ENCODE assay signal across 8 cellular contexts in the genomic region with DNA sequence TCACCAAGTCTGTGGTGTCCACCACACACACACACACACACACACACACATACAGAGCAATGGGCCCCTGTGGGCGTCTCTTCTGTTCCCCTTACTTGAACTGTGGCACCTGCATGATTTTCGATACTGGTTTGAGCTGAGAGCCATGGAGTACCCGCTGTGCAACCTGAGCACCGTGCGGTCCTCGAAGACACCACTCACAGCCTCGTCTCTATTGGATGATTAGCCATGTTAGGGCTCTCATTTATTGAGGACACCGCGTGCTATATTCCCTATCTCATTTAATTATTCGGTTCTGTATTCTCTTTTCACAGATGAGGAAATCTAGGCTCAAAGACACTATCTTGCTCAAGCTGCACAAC. TPM values are rescaled to one million over a fixed set of nuclear protein-coding genes. Genes with fewer than 3 reads are reported as not detected.
A peak's percentile ranks its signal among the peaks of the same experiment; 100 is the strongest.
DNase-seq lines count a peak whose midpoint lies in the region; ATAC-seq and TF ChIP-seq lines count a peak whose summit lies in the region.

No MANE protein-coding gene starts in this region.

- peaks cover 52 to 69% of the 10 kb centered on the region in 2 donors for H3K27me3 Mint-ChIP-seq in natural killer cell treated with Interleukin-12 subunit alpha and Interleukin-12 subunit beta and Interleukin-15 and Interleukin-18, amount 100 ng/mL, for 72 hours
- H3K27me3 Mint-ChIP-seq in natural killer cell (ENCODE audit: low read depth in 2 of 2): peaks cover 58 to 69% of the 10 kb centered on the region in 2 donors
- peaks cover 41% of the 10 kb centered on the region for H3K27me3 Mint-ChIP-seq in activated naive CD4-positive, alpha-beta T cell treated with anti-CD3 and anti-CD28 coated beads, Interleukin-2, amount 10 ng/mL, durations not matched to agents 7 days and 5 days

- peak overlapping the region; percentile 21 for H3K4me3 Mint-ChIP-seq in natural killer cell treated with Interleukin-12 subunit alpha and Interleukin-12 subunit beta and Interleukin-15 and Interleukin-18, amount 100 ng/mL, for 72 hours
- no peak overlapping the region for H3K4me3 Mint-ChIP-seq in natural killer cell
- peak overlapping the region; percentile 60 for H3K4me3 Mint-ChIP-seq in activated naive CD4-positive, alpha-beta T cell treated with anti-CD3 and anti-CD28 coated beads, Interleukin-2, amount 10 ng/mL, durations not matched to agents 7 days and 5 days

- H3K4me1 Mint-ChIP-seq in natural killer cell treated with Interleukin-12 subunit alpha and Interleukin-12 subunit beta and Interleukin-15 and Interleukin-18, amount 100 ng/mL, for 72 hours (ENCODE audit: low read depth in 2 of 2): peaks cover 0 to 4% of the 10 kb centered on the region in 2 donors
- peaks cover 0 to 11% of the 10 kb centered on the region in 2 donors for H3K4me1 Mint-ChIP-seq in natural killer cell
- peaks cover 17% of the 10 kb centered on the region for H3K4me1 Mint-ChIP-seq in activated naive CD4-positive, alpha-beta T cell treated with anti-CD3 and anti-CD28 coated beads, Interleukin-2, amount 10 ng/mL, durations not matched to agents 7 days and 5 days

- no peak for DNase-seq in natural killer cell treated with Interleukin-12 subunit alpha and Interleukin-12 subunit beta and Interleukin-15 and Interleukin-18, amount 100 ng/mL, for 72 hours (ENCODE audit: low spot score)
- DNase-seq in natural killer cell: no peak
- DNase-seq in activated naive CD4-positive, alpha-beta T cell treated with anti-CD3 and anti-CD28 coated beads, Interleukin-2, amount 10 ng/mL, durations not matched to agents 7 days and 5 days: no peak
- DNase-seq in lower leg skin (ENCODE audit: low spot score in 2 of 2): no peak
- DNase-seq in NCI-H774 (lab: John Stamatoyannopoulos, UW): no peak
- DNase-seq in RPMI8226: no peak

- no peaks in the 10 kb centered on the region for H3K9me3 Mint-ChIP-seq in natural killer cell treated with Interleukin-12 subunit alpha and Interleukin-12 subunit beta and Interleukin-15 and Interleukin-18, amount 100 ng/mL, for 72 hours
- no peaks in the 10 kb centered on the region for H3K9me3 Mint-ChIP-seq in natural killer cell
- no peaks in the 10 kb centered on the region for H3K9me3 Mint-ChIP-seq in activated naive CD4-positive, alpha-beta T cell treated with anti-CD3 and anti-CD28 coated beads, Interleukin-2, amount 10 ng/mL, durations not matched to agents 7 days and 5 days

- intact Hi-C loops in natural killer cell (cut with micrococcal nuclease): no loop called here
- intact Hi-C loops in lower leg skin (cut with DNase I; ENCODE audit: low total_unique reads): no loop called here

- TF ChIP-seq CTCF in natural killer cell (IDR thresholded peaks at IDR 0.05) (no peak), lower leg skin (IDR thresholded peaks at IDR 0.05) (no peak)

- ATAC-seq in natural killer cell treated with Interleukin-12 subunit alpha and Interleukin-12 subunit beta and Interleukin-15 and Interleukin-18, amount 100 ng/mL, for 72 hours: peak in 1 of 2 donors; percentile 14
- no peak for ATAC-seq in natural killer cell
- no peak for ATAC-seq in HG03460 (IDR thresholded peaks at IDR 0.05; ENCODE audit: unreplicated experiment)
- no peak for ATAC-seq in GM18870 (IDR thresholded peaks at IDR 0.05; ENCODE audit: unreplicated experiment)

- CTCF ChIA-PET in activated naive CD4-positive, alpha-beta T cell treated with anti-CD3 and anti-CD28 coated beads, Interleukin-2, amount 10 ng/mL, durations not matched to agents 7 days and 5 days (lab: Charles Lee): interaction anchor here (1.3 kb wide), 1 partner anchor 13 kb away, joined by 3 read pairs; no protein-coding TSS in a partner anchor

- WGBS in lower leg skin, 2 donors: 18% methylated on average over 10 of the region's 10 CpGs

- no peak overlapping the region for H3K27ac Mint-ChIP-seq in natural killer cell treated with Interleukin-12 subunit alpha and Interleukin-12 subunit beta and Interleukin-15 and Interleukin-18, amount 100 ng/mL, for 72 hours
- H3K27ac Mint-ChIP-seq in natural killer cell: no peak overlapping the region
- H3K27ac Mint-ChIP-seq in activated naive CD4-positive, alpha-beta T cell treated with anti-CD3 and anti-CD28 coated beads, Interleukin-2, amount 10 ng/mL, durations not matched to agents 7 days and 5 days: no peak overlapping the region

- peak overlapping the region; percentile 14 for H3K4me3 ChIP-seq in lower leg skin (ENCODE audit: low read depth, poor library complexity, severe bottlenecking)

- TF ChIP-seq POLR2A in lower leg skin (IDR thresholded peaks at IDR 0.05): no peak

- H3K36me3 Mint-ChIP-seq in natural killer cell treated with Interleukin-12 subunit alpha and Interleukin-12 subunit beta and Interleukin-15 and Interleukin-18, amount 100 ng/mL, for 72 hours: no peaks in the 10 kb centered on the region
- H3K36me3 Mint-ChIP-seq in natural killer cell: no peaks in the 10 kb centered on the region
- no peaks in the 10 kb centered on the region for H3K36me3 Mint-ChIP-seq in activated naive CD4-positive, alpha-beta T cell treated with anti-CD3 and anti-CD28 coated beads, Interleukin-2, amount 10 ng/mL, durations not matched to agents 7 days and 5 days

RNA-seq across cellular contexts. Expression of gene C14orf132, which starts 0.6 kb away (rescaled TPM):
- not detected for total RNA-seq in natural killer cell treated with Interleukin-12 subunit alpha and Interleukin-12 subunit beta and Interleukin-15 and Interleukin-18, amount 100 ng/mL, for 72 hours
- total RNA-seq in natural killer cell: under 1 TPM in 2 of 3 donors, not detected in 1; 0.07 to 0.23 TPM
- 10 to 100 TPM in 3 of 4 donors, 1 to 10 TPM in 1; 9.6 to 24.9 (median 16.6) TPM for total RNA-seq in lower leg skin

Comparison
In these comparisons a context has a peak if more than half of its experiments do, and no peak if none do; other contexts are left out.
1. RNA of gene C14orf132, which starts 0.6 kb away (total RNA-seq): 9.6 to 24.9 TPM in lower leg skin; 0.07 to 0.23 TPM in natural killer cell and not detected in natural killer cell treated with Interleukin-12 subunit alpha and Interleukin-12 subunit beta and Interleukin-15 and Interleukin-18, amount 100 ng/mL, for 72 hours; every median in the first group is over 4 times any median in the second.